ENCODE assay signal across 24 cellular contexts in genomic region chr2:201759567-201759966, GRCh38. TPM values are rescaled to one million over a fixed set of nuclear protein-coding genes. Genes with fewer than 3 reads are reported as not detected.
DNase-seq lines count a peak whose midpoint lies in the region; ATAC-seq and TF ChIP-seq lines count a peak whose summit lies in the region.
"Had no signal": no experiment of that assay in that cellular context is flagged by ENCODE, and none has a peak within 500 bp of the region (broad histone marks: within the 10 kb centered on the region; RNA-seq: fewer than 3 reads in every experiment).

No MANE protein-coding gene starts in this region.

- no peak overlapping the region for H3K4me3 Mint-ChIP-seq in activated T-helper 1 cell treated with anti-CD3 and anti-CD28 coated beads, Interleukin-12 subunit alpha, Interleukin-12 subunit beta, Interleukin-2, Interleukin-4 antibody, amounts not matched to agents 30 ng/mL and 10 ng/mL and 1 ng/mL, durations not matched to agents 14 hours and 24 hours and 36 hours
- no peak overlapping the region for H3K4me3 Mint-ChIP-seq in activated CD4-positive, alpha-beta T cell treated with anti-CD3 and anti-CD28 coated beads, Interleukin-2, amount 10 ng/mL, durations not matched to agents 24 days and 14 days
- H3K4me3 Mint-ChIP-seq: CD4-positive, CD25-positive, alpha-beta regulatory T cell; HFFc6; T-helper 1 cell treated with Interleukin-12 subunit alpha and Interleukin-12 subunit beta and Interleukin-4 antibody, amounts not matched to agents 30 μg/mL and 1 μg/mL, for 36 hours had no signal

- H3K27ac ChIP-seq in MM.1S (ENCODE audit: low read length) = peak overlapping the region; percentile 84; the same call in 1 of the 2 replicates

- H4K20me1 ChIP-seq in MM.1S (ENCODE audit: insufficient read depth, low read length) = no peaks in the 10 kb centered on the region

- H3K9me2 ChIP-seq in MM.1S (replicated peaks; ENCODE audit: insufficient read depth, low read length) = no peaks in the 10 kb centered on the region

- peaks cover 14% of the 10 kb centered on the region for H3K79me2 ChIP-seq in MM.1S (ENCODE audit: low read length)

- H3K36me3 ChIP-seq in GM06990 (ENCODE audit: control insufficient read depth, insufficient read depth, low read length) (peaks cover 6% of the 10 kb centered on the region), MM.1S (replicated peaks; ENCODE audit: insufficient read depth, low read length) (no peaks in the 10 kb centered on the region)

- H3K4me1 Mint-ChIP-seq in activated T-helper 1 cell treated with anti-CD3 and anti-CD28 coated beads, Interleukin-12 subunit alpha, Interleukin-12 subunit beta, Interleukin-2, Interleukin-4 antibody, amounts not matched to agents 30 ng/mL and 10 ng/mL and 1 ng/mL, durations not matched to agents 14 hours and 24 hours and 36 hours (ENCODE audit: low read depth) = no peaks in the 10 kb centered on the region
- no peaks in the 10 kb centered on the region for H3K4me1 Mint-ChIP-seq in activated CD4-positive, alpha-beta T cell treated with anti-CD3 and anti-CD28 coated beads, Interleukin-2, amount 10 ng/mL, durations not matched to agents 24 days and 14 days

- H3K36me3 Mint-ChIP-seq in activated T-helper 1 cell treated with anti-CD3 and anti-CD28 coated beads, Interleukin-12 subunit alpha, Interleukin-12 subunit beta, Interleukin-2, Interleukin-4 antibody, amounts not matched to agents 30 ng/mL and 10 ng/mL and 1 ng/mL, durations not matched to agents 14 hours and 24 hours and 36 hours (ENCODE audit: low read depth) = peaks cover 8% of the 10 kb centered on the region
- peaks cover 9% of the 10 kb centered on the region for H3K36me3 Mint-ChIP-seq in activated CD4-positive, alpha-beta T cell treated with anti-CD3 and anti-CD28 coated beads, Interleukin-2, amount 10 ng/mL, durations not matched to agents 24 days and 14 days (ENCODE audit: low read depth)

- no peaks in the 10 kb centered on the region for H3K27me3 ChIP-seq in GM06990 (replicated peaks; ENCODE audit: control insufficient read depth, insufficient read depth, low read length)
- H3K27me3 ChIP-seq in MM.1S (replicated peaks; ENCODE audit: insufficient read depth, low read length) = no peaks in the 10 kb centered on the region
- H3K27me3 ChIP-seq: BE2C had no signal

- H3K4me2 ChIP-seq in MM.1S (ENCODE audit: low read depth, low read length) = peak overlapping the region; percentile 72; the same call in 1 of the 2 replicates

- H3K4me3 ChIP-seq in GM06990 (replicated peaks; ENCODE audit: low read depth, low read length) (no peak overlapping the region), MM.1S (ENCODE audit: low read length) (peak overlapping the region; percentile 1; the same call in 1 of the 2 replicates)

- TF ChIP-seq CTCF in GM06990 (IDR thresholded peaks at IDR 0.05; ENCODE audit: insufficient read depth, low read length, poor library complexity, severe bottlenecking) (no peak), MM.1S (IDR thresholded peaks at IDR 0.05; ENCODE audit: low read length) (no peak)

- peaks cover 44% of the 10 kb centered on the region for H3K4me1 ChIP-seq in MM.1S (ENCODE audit: low read length)
- H3K4me1 ChIP-seq: BE2C had no signal

- DNase-seq in GM06990 (ENCODE audit: extremely low read depth, insufficient read length) = peak; percentile 35
- peak; percentile 74 for DNase-seq in MM.1S
- DNase-seq in NCI-H69 (lab: John Stamatoyannopoulos, UW) = no peak
- no peak for DNase-seq in GOT3 (lab: John Stamatoyannopoulos, UW)
- no peak for DNase-seq in activated T-helper 1 cell treated with anti-CD3 and anti-CD28 coated beads, Interleukin-12 subunit alpha, Interleukin-12 subunit beta, Interleukin-2, Interleukin-4 antibody, amounts not matched to agents 30 ng/mL and 10 ng/mL and 1 ng/mL, durations not matched to agents 14 hours and 24 hours and 36 hours (ENCODE audit: low spot score)
- DNase-seq in activated CD4-positive, alpha-beta T cell treated with anti-CD3 and anti-CD28 coated beads, Interleukin-2, amount 10 ng/mL, durations not matched to agents 24 days and 14 days = no peak
- DNase-seq: BE2C; CD4-positive, CD25-positive, alpha-beta regulatory T cell; COR-L47; DMS 273 treated with DMSO at 0.1 percent for 48 hours; HFFc6; Karpas-422; NCI-H1092; NCI-H146; NCI-H2081 treated with DMSO at 0.1 percent for 48 hours; NCI-H2227 treated with DMSO at 0.1 percent for 48 hours; NCI-H510A treated with DMSO at 0.1 percent for 48 hours; NCI-H82; PC-3; RPMI8226 had no signal

- peak overlapping the region; percentile 47; the same call in 1 of the 2 replicates for H3K9ac ChIP-seq in MM.1S (ENCODE audit: low read length)

- H3K9me3 ChIP-seq in MM.1S (replicated peaks; ENCODE audit: insufficient read depth, low read length) = no peaks in the 10 kb centered on the region
- H3K9me3 ChIP-seq: BE2C had no signal

- ATAC-seq in GM19324 (IDR thresholded peaks at IDR 0.05; ENCODE audit: low FRiP score, unreplicated experiment) (peak; percentile 47), HG02798 (IDR thresholded peaks at IDR 0.05; ENCODE audit: poor library complexity, unreplicated experiment) (peak; percentile 50)
- ATAC-seq: PC-3 had no signal

- H3F3A ChIP-seq in MM.1S (ENCODE audit: insufficient read depth, low read length) = peaks cover 42% of the 10 kb centered on the region

- no peaks in the 10 kb centered on the region for H3K9me3 Mint-ChIP-seq in activated T-helper 1 cell treated with anti-CD3 and anti-CD28 coated beads, Interleukin-12 subunit alpha, Interleukin-12 subunit beta, Interleukin-2, Interleukin-4 antibody, amounts not matched to agents 30 ng/mL and 10 ng/mL and 1 ng/mL, durations not matched to agents 14 hours and 24 hours and 36 hours
- H3K9me3 Mint-ChIP-seq in activated CD4-positive, alpha-beta T cell treated with anti-CD3 and anti-CD28 coated beads, Interleukin-2, amount 10 ng/mL, durations not matched to agents 24 days and 14 days = no peaks in the 10 kb centered on the region
- H3K9me3 Mint-ChIP-seq: CD4-positive, CD25-positive, alpha-beta regulatory T cell; HFFc6; T-helper 1 cell treated with Interleukin-12 subunit alpha and Interleukin-12 subunit beta and Interleukin-4 antibody, amounts not matched to agents 30 μg/mL and 1 μg/mL, for 36 hours had no signal

- no peak overlapping the region for H3K27ac Mint-ChIP-seq in activated T-helper 1 cell treated with anti-CD3 and anti-CD28 coated beads, Interleukin-12 subunit alpha, Interleukin-12 subunit beta, Interleukin-2, Interleukin-4 antibody, amounts not matched to agents 30 ng/mL and 10 ng/mL and 1 ng/mL, durations not matched to agents 14 hours and 24 hours and 36 hours
- no peak overlapping the region for H3K27ac Mint-ChIP-seq in activated CD4-positive, alpha-beta T cell treated with anti-CD3 and anti-CD28 coated beads, Interleukin-2, amount 10 ng/mL, durations not matched to agents 24 days and 14 days
- H3K27ac Mint-ChIP-seq: CD4-positive, CD25-positive, alpha-beta regulatory T cell; T-helper 1 cell treated with Interleukin-12 subunit alpha and Interleukin-12 subunit beta and Interleukin-4 antibody, amounts not matched to agents 30 μg/mL and 1 μg/mL, for 36 hours had no signal

- no peaks in the 10 kb centered on the region for H3K27me3 Mint-ChIP-seq in activated T-helper 1 cell treated with anti-CD3 and anti-CD28 coated beads, Interleukin-12 subunit alpha, Interleukin-12 subunit beta, Interleukin-2, Interleukin-4 antibody, amounts not matched to agents 30 ng/mL and 10 ng/mL and 1 ng/mL, durations not matched to agents 14 hours and 24 hours and 36 hours (ENCODE audit: insufficient read depth)
- no peaks in the 10 kb centered on the region for H3K27me3 Mint-ChIP-seq in activated CD4-positive, alpha-beta T cell treated with anti-CD3 and anti-CD28 coated beads, Interleukin-2, amount 10 ng/mL, durations not matched to agents 24 days and 14 days
- H3K27me3 Mint-ChIP-seq: CD4-positive, CD25-positive, alpha-beta regulatory T cell had no signal

- no peak overlapping the region for H2AFZ ChIP-seq in MM.1S (ENCODE audit: low read length)

- intact Hi-C loops in activated T-helper 1 cell treated with anti-CD3 and anti-CD28 coated beads, Interleukin-12 subunit alpha, Interleukin-12 subunit beta, Interleukin-2, Interleukin-4 antibody, amounts not matched to agents 30 ng/mL and 10 ng/mL and 1 ng/mL, durations not matched to agents 14 hours and 24 hours and 36 hours (cut with micrococcal nuclease) = no loop called here
- intact Hi-C loops in activated CD4-positive, alpha-beta T cell treated with anti-CD3 and anti-CD28 coated beads, Interleukin-2, amount 10 ng/mL, durations not matched to agents 24 days and 14 days (cut with micrococcal nuclease) = no loop called here

RNA-seq across cellular contexts. Expression of gene ALS2, which starts 21.2 kb away (rescaled TPM):
- 11.7 and 12.7 TPM in 2 replicates for total RNA-seq in activated T-helper 1 cell treated with anti-CD3 and anti-CD28 coated beads, Interleukin-12 subunit alpha, Interleukin-12 subunit beta, Interleukin-2, Interleukin-4 antibody, amounts not matched to agents 30 ng/mL and 10 ng/mL and 1 ng/mL, durations not matched to agents 14 hours and 24 hours and 36 hours
- total RNA-seq in activated CD4-positive, alpha-beta T cell treated with anti-CD3 and anti-CD28 coated beads, Interleukin-2, amount 10 ng/mL, durations not matched to agents 24 days and 14 days = 10.7 and 11.3 TPM in 2 replicates

RNA-seq across cellular contexts. Expression of gene CDK15, which starts 46.8 kb away (rescaled TPM):
- not detected in 2 replicates for total RNA-seq in activated T-helper 1 cell treated with anti-CD3 and anti-CD28 coated beads, Interleukin-12 subunit alpha, Interleukin-12 subunit beta, Interleukin-2, Interleukin-4 antibody, amounts not matched to agents 30 ng/mL and 10 ng/mL and 1 ng/mL, durations not matched to agents 14 hours and 24 hours and 36 hours
- total RNA-seq in activated CD4-positive, alpha-beta T cell treated with anti-CD3 and anti-CD28 coated beads, Interleukin-2, amount 10 ng/mL, durations not matched to agents 24 days and 14 days = not detected in 2 replicates
- total RNA-seq: CD4-positive, CD25-positive, alpha-beta regulatory T cell; MCF 10A had no signal

Comparison
In these comparisons a context has a peak if more than half of its experiments do, and no peak if none do; other contexts are left out.
1. DNase-seq: peak in GM06990 (single experiment) and MM.1S (single experiment); none in NCI-H69 (single experiment), GOT3 (single experiment), activated T-helper 1 cell treated with anti-CD3 and anti-CD28 coated beads, Interleukin-12 subunit alpha, Interleukin-12 subunit beta, Interleukin-2, Interleukin-4 antibody, amounts not matched to agents 30 ng/mL and 10 ng/mL and 1 ng/mL, durations not matched to agents 14 hours and 24 hours and 36 hours (single experiment) and activated CD4-positive, alpha-beta T cell treated with anti-CD3 and anti-CD28 coated beads, Interleukin-2, amount 10 ng/mL, durations not matched to agents 24 days and 14 days (single experiment).